ENCODE assay signal across 8 cellular contexts in genomic region chr3:56683122-56683817, GRCh38. TPM values are rescaled to one million over a fixed set of nuclear protein-coding genes. Genes with fewer than 3 reads are reported as not detected.
DNase-seq lines count a peak whose midpoint lies in the region; ATAC-seq, FAIRE-seq and TF ChIP-seq lines count a peak whose summit lies in the region.

Gene TASOR (minus strand): TSS chr3:56683265. CDS start chr3:56683006, 259 bp downstream.

- H3K27ac ChIP-seq in breast epithelium (peak within 1 kb of the TSS; percentile 98 to 100), small intestine (ENCODE audit: low read depth in 1 of 2, low read length in 1 of 2) (peak within 1 kb of the TSS; percentile 98 to 100)

- TF ChIP-seq POLR2A in breast epithelium (IDR thresholded peaks at IDR 0.05), result peak; percentile 52

- H3K36me3 ChIP-seq in breast epithelium, result no peaks in the 10 kb centered on the region
- H3K36me3 ChIP-seq in small intestine (ENCODE audit: control insufficient read depth in 2 of 2, insufficient read depth in 2 of 2, low read length in 2 of 2), result no peaks in the 10 kb centered on the region

- no peak for FAIRE-seq in small intestine (lab: Jason Lieb, UNC)

- DNase-seq in NCI-H187 (lab: John Stamatoyannopoulos, UW), result peak; percentile 31 to 72
- DNase-seq in NCI-H187 treated with DMSO at 0.1 percent for 48 hours (lab: John Stamatoyannopoulos, UW), result no peak
- peak; percentile 37 for DNase-seq in NCI-H146 treated with DMSO at 0.1 percent for 48 hours (lab: John Stamatoyannopoulos, UW; ENCODE audit: unreplicated experiment)
- DNase-seq in breast epithelium (ENCODE audit: low spot score in 2 of 2), result peak; percentile 77
- DNase-seq in iPS-NIHi11 (ENCODE audit: low spot score), result peak; percentile 94
- DNase-seq in small intestine, result peak; percentile 83

- H3K4me1 ChIP-seq in breast epithelium (no peaks in the 10 kb centered on the region), small intestine (ENCODE audit: control insufficient read depth in 2 of 2, insufficient read depth in 1 of 2, low read depth in 1 of 2, low read length in 1 of 2) (peaks cover 0 to 2% of the 10 kb centered on the region in 2 donors)

- intact Hi-C loops in breast epithelium (cut with DNase I; ENCODE audit: low total_unique reads), result no loop called here

- H3K9me3 ChIP-seq in breast epithelium, result no peaks in the 10 kb centered on the region
- H3K9me3 ChIP-seq in small intestine (ENCODE audit: control insufficient read depth, low read depth), result no peaks in the 10 kb centered on the region

- no peak for TF ChIP-seq CTCF in WI38 (IDR thresholded peaks at IDR 0.05; ENCODE audit: low read depth, low read length)
- no peak for TF ChIP-seq CTCF in breast epithelium (IDR thresholded peaks at IDR 0.05)

- WGBS in small intestine, 3 donors, result 18 to 23% (median 19%) methylated on average over 55 to 68 of the region's 68 CpGs

- ATAC-seq in HG02759 (IDR thresholded peaks at IDR 0.05; ENCODE audit: unreplicated experiment), result peak; percentile 82

- H3K27me3 ChIP-seq in breast epithelium (no peaks in the 10 kb centered on the region), small intestine (ENCODE audit: control insufficient read depth in 2 of 2, insufficient read depth in 2 of 2, low read length in 2 of 2) (no peaks in the 10 kb centered on the region)

- H3K4me3 ChIP-seq in WI38 (ENCODE audit: low read depth, low read length), result peak within 1 kb of the TSS; percentile 80
- H3K4me3 ChIP-seq in breast epithelium, result peak within 1 kb of the TSS; percentile 75 to 98 (median 90)
- H3K4me3 ChIP-seq in small intestine (ENCODE audit: low read depth in 1 of 2, low read length in 2 of 2), result peak within 1 kb of the TSS; percentile 79 to 87

RNA-seq across cellular contexts. Expression of gene TASOR, which starts in this region (rescaled TPM):
- total RNA-seq in breast epithelium, result 100 to 1,000 TPM in 1 of 3 donors, 10 to 100 TPM in 2; 80.2 to 118 (median 80.6) TPM
- polyA plus RNA-seq in small intestine, result 10 to 100 TPM; 16.8 to 20.9 (median 20.1) TPM
